Comparison of ENCODE assay signal across 10 cellular contexts in genomic region chr14:52355016-52355430, GRCh38. TPM values are rescaled to one million over a fixed set of nuclear protein-coding genes. Genes with fewer than 3 reads are reported as not detected.
A peak's percentile ranks its signal among the peaks of the same experiment; 100 is the strongest.
DNase-seq lines count a peak whose midpoint lies in the region; ATAC-seq, FAIRE-seq and TF ChIP-seq lines count a peak whose summit lies in the region.
"Had no signal": no experiment of that assay in that cellular context is flagged by ENCODE, and none has a peak within 500 bp of the region (broad histone marks: within the 10 kb centered on the region; RNA-seq: fewer than 3 reads in every experiment).

No MANE protein-coding gene starts in this region.

- H3K27ac Mint-ChIP-seq in astrocyte (ENCODE audit: unreplicated experiment) = peak overlapping the region; percentile 97
- H3K27ac Mint-ChIP-seq: endodermal cell had no signal

- no peaks in the 10 kb centered on the region for H3K9me3 Mint-ChIP-seq in astrocyte (ENCODE audit: unreplicated experiment)
- H3K9me3 Mint-ChIP-seq: endodermal cell had no signal

- peaks cover 37% of the 10 kb centered on the region for H3K4me1 Mint-ChIP-seq in astrocyte (ENCODE audit: low read depth, unreplicated experiment)

- no peaks in the 10 kb centered on the region for H3K36me3 ChIP-seq in astrocyte (ENCODE audit: insufficient read depth, low read length)
- H3K36me3 ChIP-seq in mesodermal cell (ENCODE audit: control insufficient read depth, insufficient read depth, low read length) = no peaks in the 10 kb centered on the region
- no peaks in the 10 kb centered on the region for H3K36me3 ChIP-seq in right atrium auricular region
- H3K36me3 ChIP-seq: tibial nerve had no signal

- H3K4me3 Mint-ChIP-seq in astrocyte (ENCODE audit: unreplicated experiment) = no peak overlapping the region
- H3K4me3 Mint-ChIP-seq: endodermal cell had no signal

- H3K4me3 ChIP-seq in astrocyte (ENCODE audit: insufficient read depth, low read depth, low read length) = peak overlapping the region; percentile 12
- H3K4me3 ChIP-seq in mesodermal cell (ENCODE audit: extremely low read depth, insufficient read depth, low read length, poor library complexity, severe bottlenecking) = no peak overlapping the region
- no peak overlapping the region for H3K4me3 ChIP-seq in right atrium auricular region
- H3K4me3 ChIP-seq: tibial nerve had no signal

- no peaks in the 10 kb centered on the region for H4K20me1 ChIP-seq in astrocyte (ENCODE audit: insufficient read depth, low read length)

- peak overlapping the region; percentile 39 for H3K9ac ChIP-seq in astrocyte (ENCODE audit: low read length)

- DNase-seq in AG08396 (ENCODE audit: low spot score) = peak; percentile 36
- DNase-seq in LHCN-M2 (ENCODE audit: low read depth) = peak; percentile 99
- DNase-seq in astrocyte (ENCODE audit: low read depth) = peak; percentile 98
- no peak for DNase-seq in right atrium auricular region (ENCODE audit: low spot score)
- DNase-seq in activated CD4-positive, alpha-beta T cell treated with anti-CD3 and anti-CD28 coated beads, Interleukin-2, amount 50 U/mL, for 48 hours = no peak
- DNase-seq in NCI-H526 (lab: John Stamatoyannopoulos, UW) = no peak
- DNase-seq: endodermal cell had no signal

- H3K4me1 ChIP-seq in astrocyte (ENCODE audit: insufficient read depth, low read length) = peaks cover 36% of the 10 kb centered on the region
- peaks cover 24% of the 10 kb centered on the region for H3K4me1 ChIP-seq in mesodermal cell (ENCODE audit: control insufficient read depth, insufficient read depth, low read length, poor library complexity, severe bottlenecking)
- H3K4me1 ChIP-seq in right atrium auricular region = peaks cover 0 to 8% of the 10 kb centered on the region in 2 donors

- peak; percentile 88 for FAIRE-seq in astrocyte (lab: Jason Lieb, UNC)

- H3K27me3 Mint-ChIP-seq in astrocyte (ENCODE audit: low read depth, unreplicated experiment) = no peaks in the 10 kb centered on the region

- ATAC-seq in GM21737 (IDR thresholded peaks at IDR 0.05; ENCODE audit: unreplicated experiment) = no peak

- no peaks in the 10 kb centered on the region for H3K36me3 Mint-ChIP-seq in astrocyte (ENCODE audit: low read depth, unreplicated experiment)

- no peaks in the 10 kb centered on the region for H3K27me3 ChIP-seq in astrocyte (ENCODE audit: insufficient read depth, low read length)
- H3K27me3 ChIP-seq in right atrium auricular region = no peaks in the 10 kb centered on the region
- H3K27me3 ChIP-seq: tibial nerve had no signal

- H3K9me3 ChIP-seq in astrocyte (ENCODE audit: insufficient read depth, low read depth, low read length) = peaks cover under 1% of the 10 kb centered on the region
- peaks cover 2% of the 10 kb centered on the region for H3K9me3 ChIP-seq in mesodermal cell (ENCODE audit: control insufficient read depth, low read length)
- H3K9me3 ChIP-seq in right atrium auricular region = no peaks in the 10 kb centered on the region
- H3K9me3 ChIP-seq: tibial nerve had no signal

- no peaks in the 10 kb centered on the region for H3K79me2 ChIP-seq in astrocyte (ENCODE audit: insufficient read depth, low read length)

- peak overlapping the region; percentile 48 for H2AFZ ChIP-seq in astrocyte (ENCODE audit: low read depth, low read length)

- TF ChIP-seq CTCF in astrocyte (IDR thresholded peaks at IDR 0.05; ENCODE audit: insufficient read depth, low read depth, low read length) (no peak), right atrium auricular region (IDR thresholded peaks at IDR 0.05) (no peak)

- H3K27ac ChIP-seq in astrocyte (ENCODE audit: low read depth, low read length) (peak overlapping the region; percentile 84), mesodermal cell (ENCODE audit: low read depth, low read length, severe bottlenecking) (peak overlapping the region; percentile 8), right atrium auricular region (no peak overlapping the region)
- H3K27ac ChIP-seq: tibial nerve had no signal

- WGBS in mesodermal cell (ENCODE audit: insufficient coverage in 2 of 2), 2 experiments = 67 to 71% methylated on average over 1 to 2 of the region's 2 CpGs

- H3K4me2 ChIP-seq in astrocyte (ENCODE audit: low read length) = peak overlapping the region; percentile 78

RNA-seq across cellular contexts. Expression of gene PTGER2, which starts 40.9 kb away (rescaled TPM):
- total RNA-seq in LHCN-M2 (2014; rRNA removed) (35.8 and 37.8 TPM in 2 replicates), astrocyte (0.26 TPM in 1 of 2 replicates, not detected in the other), right atrium auricular region (1 to 10 TPM in 1 of 2 donors, under 1 TPM in 1; 0.44 to 1.5 TPM)
- 4.3 TPM for polyA plus RNA-seq in LHCN-M2 (2012)
- polyA plus RNA-seq in mesodermal cell (2013, experiment 1 of 2) = not detected
- polyA plus RNA-seq in mesodermal cell (2013, experiment 2 of 2) = 0.61 TPM
- total RNA-seq: endodermal cell had no signal

Comparison
In these comparisons a context has a peak if more than half of its experiments do, and no peak if none do; other contexts are left out.
1. DNase-seq: peak in AG08396 (single experiment), LHCN-M2 (single experiment) and astrocyte (single experiment); none in right atrium auricular region (single experiment), activated CD4-positive, alpha-beta T cell treated with anti-CD3 and anti-CD28 coated beads, Interleukin-2, amount 50 U/mL, for 48 hours (0 of 2) and NCI-H526 (0 of 2).
2. H3K27ac ChIP-seq: peak in astrocyte (single experiment) and mesodermal cell (single experiment); none in right atrium auricular region (0 of 2).
3. RNA of gene PTGER2, which starts 40.9 kb away (total RNA-seq): 35.8 to 37.8 TPM in LHCN-M2; 0.44 to 1.5 TPM in right atrium auricular region and 0.26 TPM in astrocyte; every median in the first group is over 10 times any median in the second.